Comparison of ENCODE assay signal across 8 cellular contexts in the genomic region with DNA sequence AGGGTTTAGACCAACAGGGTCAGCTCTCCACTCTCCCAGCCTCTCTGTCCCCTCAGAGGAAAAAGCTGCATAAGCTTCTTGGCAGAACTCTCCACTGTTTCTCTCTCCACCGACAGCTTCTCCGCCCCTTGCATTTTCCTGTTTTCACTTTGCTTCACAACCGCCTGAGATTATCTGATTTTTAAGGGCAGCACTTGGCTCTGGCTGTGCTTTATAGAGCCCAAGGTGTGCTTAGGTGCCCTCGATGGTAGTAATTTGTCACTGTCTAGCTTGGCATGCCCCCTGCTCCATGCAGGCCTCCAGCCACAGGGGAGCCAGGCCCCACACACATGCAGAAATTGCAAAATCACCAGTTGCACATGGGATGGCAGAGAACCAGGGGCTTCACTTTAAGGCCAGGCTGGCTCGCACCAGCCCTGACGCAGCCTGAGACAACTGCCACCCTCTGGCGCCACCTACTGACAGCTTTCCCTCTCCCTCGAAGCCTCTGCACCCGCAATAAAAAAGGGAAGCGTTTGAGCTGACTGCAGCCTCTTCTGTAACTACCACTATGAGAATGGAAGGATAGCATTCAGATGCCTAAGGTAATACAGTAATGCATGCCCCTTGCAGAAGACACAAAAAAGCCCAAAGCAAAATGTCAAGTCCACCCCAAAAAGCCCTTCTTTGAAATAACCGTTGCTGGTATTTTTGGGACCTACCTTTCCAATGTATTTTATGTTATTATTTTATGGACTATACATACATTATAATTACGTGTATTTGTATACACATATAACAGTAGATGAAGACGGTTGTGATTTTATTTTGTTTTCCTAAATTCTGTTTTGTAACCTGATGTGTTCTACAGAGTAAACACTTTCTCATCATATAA. TPM values are rescaled to one million over a fixed set of nuclear protein-coding genes. Genes with fewer than 3 reads are reported as not detected.
A peak's percentile ranks its signal among the peaks of the same experiment; 100 is the strongest.
DNase-seq lines count a peak whose midpoint lies in the region; ATAC-seq, FAIRE-seq and TF ChIP-seq lines count a peak whose summit lies in the region.

No MANE protein-coding gene starts in this region.

- intact Hi-C loops in left ventricle myocardium inferior (cut with micrococcal nuclease) (loop anchor here (5.0 kb wide), 1 partner anchor 346 kb away; no protein-coding TSS in a partner anchor), sigmoid colon (cut with DNase I) (loop anchor here (10.0 kb wide), 1 partner anchor 703 kb away; no protein-coding TSS in a partner anchor)

- DNase-seq in NCI-H1105 (lab: John Stamatoyannopoulos, UW) = peak; percentile 62
- DNase-seq in SW480 (ENCODE audit: low spot score) = peak; percentile 69
- peak; percentile 88 for DNase-seq in adipocyte (ENCODE audit: low read depth)
- peak; percentile 79 for DNase-seq in left ventricle myocardium inferior
- DNase-seq in sigmoid colon = peak; percentile 76
- DNase-seq in RCC 7860 (ENCODE audit: low spot score) = no peak

- H3K36me3 ChIP-seq in adipocyte (ENCODE audit: control insufficient read depth, insufficient read depth, low read length, severe bottlenecking) = no peaks in the 10 kb centered on the region
- no peaks in the 10 kb centered on the region for H3K36me3 ChIP-seq in left ventricle myocardium inferior
- no peaks in the 10 kb centered on the region for H3K36me3 ChIP-seq in sigmoid colon

- peak; percentile 82 for ATAC-seq in HG02623 (IDR thresholded peaks at IDR 0.05; ENCODE audit: unreplicated experiment)

- TF ChIP-seq EP300 in sigmoid colon (IDR thresholded peaks at IDR 0.05) = no peak

- H3K9me3 ChIP-seq in adipocyte (ENCODE audit: control insufficient read depth, low read length) (peaks cover 8% of the 10 kb centered on the region), left ventricle myocardium inferior (replicated peaks) (peaks cover 3% of the 10 kb centered on the region), sigmoid colon (no peaks in the 10 kb centered on the region)

- TF ChIP-seq CTCF in GM12873 (IDR thresholded peaks at IDR 0.05; ENCODE audit: insufficient read depth, low read depth, low read length, missing control alignments) (peak; percentile 95), left ventricle myocardium inferior (IDR thresholded peaks at IDR 0.05; ENCODE audit: borderline replicate concordance) (peak; percentile 88), sigmoid colon (IDR thresholded peaks at IDR 0.05) (peak in 3 of 4 experiments; percentile 50 to 77 (median 60))

- H3K27ac ChIP-seq in left ventricle myocardium inferior (replicated peaks) (no peak overlapping the region), sigmoid colon (no peak overlapping the region)

- H3K9ac ChIP-seq in adipocyte (ENCODE audit: low read length) = no peak overlapping the region

- H3K4me1 ChIP-seq in adipocyte (ENCODE audit: control insufficient read depth, insufficient read depth, low read length) (peaks cover 5% of the 10 kb centered on the region), left ventricle myocardium inferior (peaks cover 4% of the 10 kb centered on the region), sigmoid colon (peaks cover 0 to 6% (median 2%) of the 10 kb centered on the region in 4 donors)

- H3K27me3 ChIP-seq in adipocyte (replicated peaks; ENCODE audit: control insufficient read depth, insufficient read depth, low read length) (peaks cover 37% of the 10 kb centered on the region), left ventricle myocardium inferior (ENCODE audit: low read depth) (peaks cover 84% of the 10 kb centered on the region), sigmoid colon (peaks cover 0 to 11% (median 0%) of the 10 kb centered on the region in 3 donors)

- H3K4me3 ChIP-seq in adipocyte (ENCODE audit: low read length) (peak overlapping the region; percentile 29), left ventricle myocardium inferior (no peak overlapping the region), sigmoid colon (no peak overlapping the region)

- no peak for TF ChIP-seq POLR2A in sigmoid colon (IDR thresholded peaks at IDR 0.05)

- FAIRE-seq in RCC 7860 (lab: Jason Lieb, UNC) = no peak

- 5 to 8% methylated on average over 13 of the region's 13 CpGs for WGBS in sigmoid colon, 2 donors

RNA-seq across cellular contexts. Expression of a gene that starts 32.0 kb away (rescaled TPM):
- total RNA-seq in left ventricle myocardium inferior (not detected), sigmoid colon (1 to 10 TPM; 1.2 to 5.5 (median 2.7) TPM)
- polyA plus RNA-seq in sigmoid colon = 1 to 10 TPM in 1 of 3 donors, under 1 TPM in 2; under 0.01 to 1.7 (median 0.23) TPM
